Comparison of ENCODE assay signal across 23 cellular contexts in genomic region chr5:83255268-83255667, GRCh38.
DNase-seq lines count a peak whose midpoint lies in the region; ATAC-seq, FAIRE-seq and TF ChIP-seq lines count a peak whose summit lies in the region.
"Had no signal": no experiment of that assay in that cellular context is flagged by ENCODE, and none has a peak within 500 bp of the region (broad histone marks: within the 10 kb centered on the region; RNA-seq: fewer than 3 reads in every experiment).

No MANE protein-coding gene starts in this region.

- no peaks in the 10 kb centered on the region for H3K79me1 ChIP-seq in mesenchymal stem cell (replicated peaks; ENCODE audit: low read length, poor library complexity, severe bottlenecking)

- H3K27ac ChIP-seq in mesenchymal stem cell (ENCODE audit: low read length, poor library complexity, severe bottlenecking): no peak overlapping the region
- H3K27ac ChIP-seq: coronary artery, neural progenitor cell had no signal

- H3K36me3 ChIP-seq in mesenchymal stem cell (ENCODE audit: control insufficient read depth in 1 of 2, insufficient read depth in 2 of 2, low read depth in 1 of 2, low read length in 2 of 2): no peaks in the 10 kb centered on the region
- H3K36me3 ChIP-seq: neural progenitor cell had no signal

- H4K91ac ChIP-seq in mesenchymal stem cell (ENCODE audit: low read length): no peak overlapping the region

- H2BK5ac ChIP-seq in mesenchymal stem cell (ENCODE audit: low read depth, low read length, poor library complexity, severe bottlenecking): no peak overlapping the region

- TF ChIP-seq CTCF in HFFc6 (IDR thresholded peaks at IDR 0.05) (no peak), astrocyte of the spinal cord (IDR thresholded peaks at IDR 0.05; ENCODE audit: low read depth, low read length) (no peak), D721Med (IDR thresholded peaks at IDR 0.05; ENCODE audit: insufficient read depth, missing control alignments) (no peak)

- no peak overlapping the region for H2AK5ac ChIP-seq in mesenchymal stem cell (ENCODE audit: low read length, severe bottlenecking)

- no CpG with 5 or more reads among the region's 1 CpG for WGBS in mesenchymal stem cell

- no peak for FAIRE-seq in D721Med (lab: Jason Lieb, UNC)
- FAIRE-seq: endothelial cell of umbilical vein had no signal

- peaks cover 18% of the 10 kb centered on the region for H3K4me1 Mint-ChIP-seq in HFFc6 (ENCODE audit: low read depth)
- H3K4me1 Mint-ChIP-seq in T-cell: no peaks in the 10 kb centered on the region
- H3K4me1 Mint-ChIP-seq: activated CD8-positive, alpha-beta memory T cell treated with anti-CD3 and anti-CD28 coated beads, Interleukin-2, amount 10 ng/mL, durations not matched to agents 7 days and 5 days had no signal

- in situ Hi-C loops in astrocyte of the spinal cord (cut with HindIII; ENCODE audit: low sequenced_read_pairs): no loop called here

- CTCF ChIA-PET in T-cell (lab: Charles Lee): no interaction called here

- no peak overlapping the region for H4K8ac ChIP-seq in mesenchymal stem cell (ENCODE audit: low read length)

- peak overlapping the region; percentile 45 for H3K9ac ChIP-seq in mesenchymal stem cell (ENCODE audit: low read length)
- H3K9ac ChIP-seq: neural progenitor cell had no signal

- H2BK12ac ChIP-seq in mesenchymal stem cell (ENCODE audit: low read length in 2 of 2): no peak overlapping the region

- H3K4me3 Mint-ChIP-seq in HFFc6: no peak overlapping the region
- no peak overlapping the region for H3K4me3 Mint-ChIP-seq in T-cell
- H3K4me3 Mint-ChIP-seq: activated CD8-positive, alpha-beta memory T cell treated with anti-CD3 and anti-CD28 coated beads, Interleukin-2, amount 10 ng/mL, durations not matched to agents 7 days and 5 days; neural progenitor cell had no signal

- H3K4me2 ChIP-seq in mesenchymal stem cell (ENCODE audit: low read length, poor library complexity, severe bottlenecking): no peak overlapping the region
- H3K4me2 ChIP-seq: neural progenitor cell had no signal

- ATAC-seq in HG03039 (IDR thresholded peaks at IDR 0.05; ENCODE audit: unreplicated experiment): no peak
- ATAC-seq in T-cell (replicated peaks in 1 of 4): no peak
- ATAC-seq: activated CD4-positive, CD25-positive, alpha-beta regulatory T cell treated with anti-CD3 and anti-CD28 coated beads, Interleukin-2, amount 50 U/mL, for 24 hours; activated CD8-positive, alpha-beta memory T cell treated with anti-CD3 and anti-CD28 coated beads, Interleukin-2, amount 10 ng/mL, durations not matched to agents 7 days and 5 days had no signal

- no peaks in the 10 kb centered on the region for H3K9me3 Mint-ChIP-seq in HFFc6
- no peaks in the 10 kb centered on the region for H3K9me3 Mint-ChIP-seq in T-cell
- H3K9me3 Mint-ChIP-seq: neural progenitor cell had no signal

- H2BK15ac ChIP-seq in mesenchymal stem cell (ENCODE audit: low read depth, poor library complexity, severe bottlenecking): no peak overlapping the region

- H3K18ac ChIP-seq in mesenchymal stem cell (ENCODE audit: low read depth in 1 of 2, low read length in 2 of 2): no peak overlapping the region

- H3K4ac ChIP-seq in mesenchymal stem cell (ENCODE audit: low read depth in 1 of 2, low read length in 2 of 2): no peak overlapping the region

- H3K27ac Mint-ChIP-seq in HFFc6 (no peak overlapping the region), T-cell (no peak overlapping the region)
- H3K27ac Mint-ChIP-seq: activated CD8-positive, alpha-beta memory T cell treated with anti-CD3 and anti-CD28 coated beads, Interleukin-2, amount 10 ng/mL, durations not matched to agents 7 days and 5 days; neural progenitor cell had no signal

- H3K27me3 ChIP-seq in mesenchymal stem cell (ENCODE audit: control insufficient read depth in 1 of 2, insufficient read depth in 1 of 2, low read length in 2 of 2): no peaks in the 10 kb centered on the region
- H3K27me3 ChIP-seq: neural progenitor cell had no signal

- H3K36me3 Mint-ChIP-seq in HFFc6 (ENCODE audit: low read depth) (no peaks in the 10 kb centered on the region), T-cell (peaks cover 10% of the 10 kb centered on the region)

- no peak overlapping the region for H3K23ac ChIP-seq in mesenchymal stem cell (ENCODE audit: low read length in 2 of 2)

- H3K27me3 Mint-ChIP-seq in HFFc6 (ENCODE audit: insufficient read depth): no peaks in the 10 kb centered on the region; the same call in 1 of the 2 replicates
- no peaks in the 10 kb centered on the region for H3K27me3 Mint-ChIP-seq in T-cell
- H3K27me3 Mint-ChIP-seq: activated CD8-positive, alpha-beta memory T cell treated with anti-CD3 and anti-CD28 coated beads, Interleukin-2, amount 10 ng/mL, durations not matched to agents 7 days and 5 days had no signal

- no peaks in the 10 kb centered on the region for H3K4me1 ChIP-seq in mesenchymal stem cell (ENCODE audit: control insufficient read depth, insufficient read depth, low read depth, low read length)

- no peak overlapping the region for H2BK120ac ChIP-seq in mesenchymal stem cell (ENCODE audit: low read depth, low read length)

- POLR2A ChIA-PET in T-cell (lab: Charles Lee): no interaction called here

- H3K14ac ChIP-seq in mesenchymal stem cell (ENCODE audit: low read length in 2 of 2): no peak overlapping the region

- DNase-seq in AG20443 (ENCODE audit: low spot score) (peak; percentile 32), HFFc6 (peak; percentile 33), astrocyte of the spinal cord (ENCODE audit: low read depth, low spot score) (peak; percentile 61), mesenchymal stem cell (no peak), T-cell (no peak), D721Med (ENCODE audit: insufficient read length, low spot score) (no peak), SW 1271 (lab: John Stamatoyannopoulos, UW) (no peak)
- DNase-seq: activated CD8-positive, alpha-beta memory T cell treated with anti-CD3 and anti-CD28 coated beads, Interleukin-2, amount 10 ng/mL, durations not matched to agents 7 days and 5 days; activated effector memory CD4-positive, alpha-beta T cell treated with anti-CD3 and anti-CD28 coated beads, Interleukin-2, amount 50 U/mL, for 16 hours; aorta; C1 segment of cervical spinal cord; DMS 273 treated with DMSO at 0.1 percent for 48 hours; head of caudate nucleus; islet precursor cell; KBM-7; NCI-H1105 treated with DMSO at 0.1 percent for 48 hours; Right ventricle myocardium superior; T-helper 2 cell had no signal

- H3K9me3 ChIP-seq in mesenchymal stem cell (ENCODE audit: control insufficient read depth, low read length): no peaks in the 10 kb centered on the region

- H2AFZ ChIP-seq in mesenchymal stem cell (ENCODE audit: low read depth, low read length): no peak overlapping the region
- H2AFZ ChIP-seq: neural progenitor cell had no signal

- H3K4me3 ChIP-seq in astrocyte of the spinal cord (ENCODE audit: low read depth, low read length): no peak overlapping the region
- no peak overlapping the region for H3K4me3 ChIP-seq in mesenchymal stem cell (ENCODE audit: insufficient read depth in 1 of 2, low read depth in 1 of 2, low read length in 2 of 2)
- H3K4me3 ChIP-seq: coronary artery, neural progenitor cell had no signal

Comparison
In these comparisons a context has a peak if more than half of its experiments do, and no peak if none do; other contexts are left out.
1. DNase-seq: peak in AG20443 (single experiment), HFFc6 (single experiment) and astrocyte of the spinal cord (single experiment); none in mesenchymal stem cell (single experiment), T-cell (0 of 34), D721Med (single experiment) and SW 1271 (0 of 2).